Comparison of ENCODE assay signal across 25 cellular contexts in the genomic region with DNA sequence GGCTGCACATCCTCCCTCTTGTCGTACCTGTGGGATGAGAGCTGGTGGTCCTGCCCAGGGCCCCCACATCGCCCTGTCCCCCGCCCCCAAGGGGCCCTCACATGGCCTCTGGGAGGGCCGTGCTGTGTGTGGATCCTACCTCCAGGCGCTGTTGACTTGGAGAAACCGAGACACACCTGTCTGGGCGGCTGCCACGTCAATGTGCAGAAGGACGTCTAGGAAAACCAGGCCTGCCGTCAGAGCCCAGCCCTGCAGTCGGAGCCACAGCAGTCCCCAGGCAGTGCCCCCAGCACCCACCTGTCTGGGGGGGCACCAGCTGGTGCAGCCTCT.
"Had no signal": no experiment of that assay in that cellular context is flagged by ENCODE, and none has a peak within 500 bp of the region (broad histone marks: within the 10 kb centered on the region; RNA-seq: fewer than 3 reads in every experiment).

No MANE protein-coding gene starts in this region.

- H3K4me3 ChIP-seq: colonic mucosa, esophagus muscularis mucosa, gastrocnemius medialis, heart right ventricle, left ventricle myocardium inferior, lower lobe of right lung, neural progenitor cell, pancreas, testis, tibial nerve had no signal

- H3K27me3 ChIP-seq: colonic mucosa, esophagus muscularis mucosa, gastrocnemius medialis, heart right ventricle, neural progenitor cell, pancreas, testis, tibial nerve had no signal

- H2AFZ ChIP-seq: neural progenitor cell had no signal

- DNase-seq: colonic mucosa; effector CD8-positive, alpha-beta T cell; gastrocnemius medialis; hypothalamus; left cardiac atrium; left ventricle myocardium inferior; lower lobe of right lung; natural killer cell; occipital lobe; stimulated activated CD4-positive, alpha-beta T cell treated with anti-CD3 and anti-CD28 coated beads, Interleukin-15, amount 100 ng/mL, for 24 hours; stimulated activated CD4-positive, alpha-beta T cell treated with anti-CD3 and anti-CD28 coated beads, Interleukin-1b, Interleukin-23, amount 100 ng/mL, for 48 hours; stimulated activated CD4-positive, alpha-beta T cell treated with anti-CD3 and anti-CD28 coated beads, Interleukin-4, amount 100 ng/mL, for 4 hours; stimulated activated naive B cell treated with anti-CD40 and anti-IgM and Interleukin-4, amounts not matched to agents 10 μg/mL and 1 μg/mL and 100 μg/mL, for 72 hours; stimulated activated naive CD8-positive, alpha-beta T cell treated with anti-CD3 and anti-CD28 coated beads, Interleukin-15, amount 100 ng/mL, for 72 hours; testis had no signal

- H3K27ac Mint-ChIP-seq: memory B cell; mesothelial cell of epicardium; natural killer cell; neural progenitor cell; stimulated activated naive B cell treated with anti-CD40 and anti-IgM and Interleukin-4, amounts not matched to agents 10 μg/mL and 1 μg/mL and 100 μg/mL, for 72 hours had no signal

- H3K4me1 ChIP-seq: colonic mucosa, esophagus muscularis mucosa, gastrocnemius medialis, lower lobe of right lung, neural progenitor cell, pancreas, testis, tibial nerve had no signal

- ATAC-seq: gastrocnemius medialis; lower lobe of right lung; natural killer cell; stimulated activated naive B cell treated with anti-CD40 and anti-IgM and Interleukin-4, amounts not matched to agents 10 μg/mL and 1 μg/mL and 100 μg/mL, for 72 hours; stimulated activated naive CD8-positive, alpha-beta T cell treated with anti-CD3 and anti-CD28 coated beads, Interleukin-15, amount 100 ng/mL, for 72 hours had no signal

- H3K36me3 ChIP-seq: colonic mucosa, neural progenitor cell had no signal

- H3K4me1 Mint-ChIP-seq: mesothelial cell of epicardium had no signal

- H3K9ac ChIP-seq: neural progenitor cell had no signal

- H3K4me3 Mint-ChIP-seq: memory B cell; mesothelial cell of epicardium; natural killer cell; neural progenitor cell; stimulated activated naive B cell treated with anti-CD40 and anti-IgM and Interleukin-4, amounts not matched to agents 10 μg/mL and 1 μg/mL and 100 μg/mL, for 72 hours; stimulated activated naive CD8-positive, alpha-beta T cell treated with anti-CD3 and anti-CD28 coated beads, Interleukin-15, amount 100 ng/mL, for 72 hours had no signal

- H3K4me2 ChIP-seq: neural progenitor cell had no signal

- H3K9me3 ChIP-seq: colonic mucosa, esophagus muscularis mucosa, gastrocnemius medialis, heart right ventricle, left ventricle myocardium inferior, lower lobe of right lung, pancreas, testis, tibial nerve had no signal

- FAIRE-seq: endometrium, keratinocyte, pancreas had no signal

- H3K27ac ChIP-seq: colonic mucosa, esophagus muscularis mucosa, gastrocnemius medialis, heart right ventricle, left ventricle myocardium inferior, lower lobe of right lung, neural progenitor cell, pancreas, testis, tibial nerve had no signal

- H3K27me3 Mint-ChIP-seq: memory B cell; progenitor cell of endocrine pancreas; stimulated activated naive B cell treated with anti-CD40 and anti-IgM and Interleukin-4, amounts not matched to agents 10 μg/mL and 1 μg/mL and 100 μg/mL, for 72 hours; stimulated activated naive CD8-positive, alpha-beta T cell treated with anti-CD3 and anti-CD28 coated beads, Interleukin-15, amount 100 ng/mL, for 72 hours had no signal
